ENCODE assay signal across 8 cellular contexts in the genomic region with DNA sequence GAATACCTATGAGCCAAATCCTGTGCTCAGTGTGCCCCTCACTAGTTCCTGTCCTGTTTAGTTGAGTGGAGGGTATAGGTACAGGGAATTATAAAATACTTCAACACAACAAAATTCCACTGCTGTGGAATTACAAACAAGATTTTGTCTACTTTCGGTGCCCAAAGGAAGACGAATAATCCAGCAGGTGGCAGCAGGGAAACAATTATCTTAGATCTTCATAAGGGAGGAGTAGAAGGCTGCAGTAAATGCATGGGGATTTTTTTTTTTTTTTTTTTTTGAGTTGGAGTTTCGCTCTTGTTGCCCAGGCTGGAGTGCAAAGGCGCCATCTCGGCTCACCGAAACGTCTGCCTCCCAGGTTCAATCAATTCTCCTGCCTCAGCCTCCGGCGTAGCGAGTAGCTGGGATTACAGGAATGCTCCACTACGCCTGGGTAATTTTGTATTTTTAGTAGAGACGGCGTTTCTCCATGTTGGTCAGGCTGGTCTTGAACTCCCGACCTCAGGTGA. TPM values are rescaled to one million over a fixed set of nuclear protein-coding genes. Genes with fewer than 3 reads are reported as not detected.
DNase-seq lines count a peak whose midpoint lies in the region; ATAC-seq and TF ChIP-seq lines count a peak whose summit lies in the region.

No MANE protein-coding gene starts in this region.

- H3K4me1 ChIP-seq in BE2C (no peaks in the 10 kb centered on the region), muscle layer of duodenum (ENCODE audit: control insufficient read depth in 1 of 2, insufficient read depth in 2 of 2, low read length in 2 of 2) (peaks cover 5 to 10% of the 10 kb centered on the region in 2 donors), thoracic aorta (ENCODE audit: control insufficient read depth in 1 of 2, low read depth in 2 of 2) (peaks cover 9 to 20% of the 10 kb centered on the region in 2 donors)

- H3K27me3 Mint-ChIP-seq in activated CD8-positive, alpha-beta memory T cell treated with anti-CD3 and anti-CD28 coated beads, Interleukin-2, amount 10 ng/mL, durations not matched to agents 7 days and 5 days = peaks cover 4% of the 10 kb centered on the region

- peaks cover 31% of the 10 kb centered on the region for H3K4me1 Mint-ChIP-seq in activated CD8-positive, alpha-beta memory T cell treated with anti-CD3 and anti-CD28 coated beads, Interleukin-2, amount 10 ng/mL, durations not matched to agents 7 days and 5 days

- H3K4me3 ChIP-seq in BE2C (ENCODE audit: low read depth, low read length) (peak overlapping the region; percentile 41), muscle layer of duodenum (ENCODE audit: low read depth in 1 of 2, low read length in 2 of 2) (no peak overlapping the region), thoracic aorta (peak overlapping the region; percentile 47)

- H3K27ac ChIP-seq in epithelial cell of prostate (peak overlapping the region; percentile 98), muscle layer of duodenum (ENCODE audit: low read length) (peak overlapping the region; percentile 18), thoracic aorta (peak overlapping the region; percentile 53 to 55)

- TF ChIP-seq CTCF in BE2C (IDR thresholded peaks at IDR 0.05; ENCODE audit: low read depth, low read length) (peak; percentile 71), thoracic aorta (IDR thresholded peaks at IDR 0.05) (peak; percentile 37)

- peak; percentile 72 for DNase-seq in BE2C
- DNase-seq in HS-5 (ENCODE audit: low read depth) = peak; percentile 82
- DNase-seq in NCI-H82 (lab: John Stamatoyannopoulos, UW) = peak; percentile 93
- DNase-seq in activated CD8-positive, alpha-beta memory T cell treated with anti-CD3 and anti-CD28 coated beads, Interleukin-2, amount 10 ng/mL, durations not matched to agents 7 days and 5 days = peak; percentile 73
- no peak for DNase-seq in epithelial cell of prostate (ENCODE audit: low read depth, low spot score)
- no peak for DNase-seq in thoracic aorta (ENCODE audit: low spot score)

- H3K27me3 ChIP-seq in BE2C = no peaks in the 10 kb centered on the region
- H3K27me3 ChIP-seq in muscle layer of duodenum (ENCODE audit: low read depth, low read length) = no peaks in the 10 kb centered on the region
- no peaks in the 10 kb centered on the region for H3K27me3 ChIP-seq in thoracic aorta (replicated peaks; ENCODE audit: insufficient read depth)

- peak overlapping the region; percentile 20 for H3K4me3 Mint-ChIP-seq in activated CD8-positive, alpha-beta memory T cell treated with anti-CD3 and anti-CD28 coated beads, Interleukin-2, amount 10 ng/mL, durations not matched to agents 7 days and 5 days

- peaks cover 13% of the 10 kb centered on the region for H3K36me3 Mint-ChIP-seq in activated CD8-positive, alpha-beta memory T cell treated with anti-CD3 and anti-CD28 coated beads, Interleukin-2, amount 10 ng/mL, durations not matched to agents 7 days and 5 days

- H3K36me3 ChIP-seq in BE2C (no peaks in the 10 kb centered on the region), muscle layer of duodenum (ENCODE audit: control insufficient read depth in 1 of 2, insufficient read depth in 2 of 2, low read length in 2 of 2) (peaks cover 0 to 12% of the 10 kb centered on the region in 2 donors), thoracic aorta (no peaks in the 10 kb centered on the region)

- H3K27ac Mint-ChIP-seq in activated CD8-positive, alpha-beta memory T cell treated with anti-CD3 and anti-CD28 coated beads, Interleukin-2, amount 10 ng/mL, durations not matched to agents 7 days and 5 days = peak overlapping the region; percentile 49

- H3K9me3 ChIP-seq in BE2C (no peaks in the 10 kb centered on the region), muscle layer of duodenum (ENCODE audit: control insufficient read depth in 1 of 2, low read length in 2 of 2) (no peaks in the 10 kb centered on the region), thoracic aorta (no peaks in the 10 kb centered on the region)

- CTCF ChIA-PET in activated CD8-positive, alpha-beta memory T cell treated with anti-CD3 and anti-CD28 coated beads, Interleukin-2, amount 10 ng/mL, durations not matched to agents 7 days and 5 days (lab: Charles Lee) = interaction anchor here (0.6 to 1.7 kb wide), 5 partner anchors 12 to 145 kb away, joined by 3 to 10 read pairs (median 5); no protein-coding TSS in a partner anchor

- ATAC-seq in activated CD8-positive, alpha-beta memory T cell treated with anti-CD3 and anti-CD28 coated beads, Interleukin-2, amount 10 ng/mL, durations not matched to agents 7 days and 5 days = no peak
- peak; percentile 11 for ATAC-seq in thoracic aorta (ENCODE audit: insufficient number of reproducible peaks, low FRiP score, low read depth)
- ATAC-seq in GM19467 (IDR thresholded peaks at IDR 0.05; ENCODE audit: unreplicated experiment) = no peak

- no peaks in the 10 kb centered on the region for H3K9me3 Mint-ChIP-seq in activated CD8-positive, alpha-beta memory T cell treated with anti-CD3 and anti-CD28 coated beads, Interleukin-2, amount 10 ng/mL, durations not matched to agents 7 days and 5 days (ENCODE audit: low read depth)

RNA-seq across cellular contexts. Expression of gene PIP5K1A, which starts 2.0 kb away (rescaled TPM):
- 70.7 TPM for polyA plus RNA-seq in BE2C (2012; ENCODE audit: insufficient read depth, insufficient read length, low read depth)
- total RNA-seq in activated CD8-positive, alpha-beta memory T cell treated with anti-CD3 and anti-CD28 coated beads, Interleukin-2, amount 10 ng/mL, durations not matched to agents 7 days and 5 days = 10 to 100 TPM; 55.2 to 70.3 TPM
- 10 to 100 TPM; 49.7 to 97.6 TPM for total RNA-seq in thoracic aorta

RNA-seq across cellular contexts. Expression of gene VPS72, which starts 6.3 kb away (rescaled TPM):
- 122 TPM for polyA plus RNA-seq in BE2C (2012; ENCODE audit: insufficient read depth, insufficient read length, low read depth)
- total RNA-seq in activated CD8-positive, alpha-beta memory T cell treated with anti-CD3 and anti-CD28 coated beads, Interleukin-2, amount 10 ng/mL, durations not matched to agents 7 days and 5 days = 10 to 100 TPM; 78.3 to 86.2 TPM
- total RNA-seq in thoracic aorta = 10 to 100 TPM; 32.5 to 39.7 TPM

RNA-seq across cellular contexts. Expression of gene TMOD4, which starts 20.6 kb away (rescaled TPM):
- polyA plus RNA-seq in BE2C (2012; ENCODE audit: insufficient read depth, insufficient read length, low read depth) = 3.1 TPM
- 1 to 10 TPM; 2.9 to 3.6 TPM for total RNA-seq in activated CD8-positive, alpha-beta memory T cell treated with anti-CD3 and anti-CD28 coated beads, Interleukin-2, amount 10 ng/mL, durations not matched to agents 7 days and 5 days
- total RNA-seq in thoracic aorta = not detected

RNA-seq across cellular contexts. Expression of gene SCNM1, which starts 30.4 kb away (rescaled TPM):
- polyA plus RNA-seq in BE2C (2012; ENCODE audit: insufficient read depth, insufficient read length, low read depth) = 160 TPM
- 10 to 100 TPM; 60.6 to 69.6 TPM for total RNA-seq in activated CD8-positive, alpha-beta memory T cell treated with anti-CD3 and anti-CD28 coated beads, Interleukin-2, amount 10 ng/mL, durations not matched to agents 7 days and 5 days
- 10 to 100 TPM; 19.1 to 27.7 TPM for total RNA-seq in thoracic aorta

RNA-seq across cellular contexts. Expression of gene LYSMD1, which starts 30.6 kb away (rescaled TPM):
- 56.2 TPM for polyA plus RNA-seq in BE2C (2012; ENCODE audit: insufficient read depth, insufficient read length, low read depth)
- total RNA-seq in activated CD8-positive, alpha-beta memory T cell treated with anti-CD3 and anti-CD28 coated beads, Interleukin-2, amount 10 ng/mL, durations not matched to agents 7 days and 5 days = 1 to 10 TPM; 4.4 to 4.9 TPM
- total RNA-seq in thoracic aorta = 1 to 10 TPM; 5.6 to 8.7 TPM

Comparison
In these comparisons a context has a peak if more than half of its experiments do, and no peak if none do; other contexts are left out.
1. DNase-seq: peak in BE2C (single experiment), HS-5 (single experiment), NCI-H82 (single experiment) and activated CD8-positive, alpha-beta memory T cell treated with anti-CD3 and anti-CD28 coated beads, Interleukin-2, amount 10 ng/mL, durations not matched to agents 7 days and 5 days (single experiment); none in epithelial cell of prostate (single experiment) and thoracic aorta (single experiment).
2. H3K4me3 ChIP-seq: peak in BE2C (single experiment) and thoracic aorta (single experiment); none in muscle layer of duodenum (0 of 2).
3. H3K27ac ChIP-seq: peak in every context shown above with its lines; median percentile 98 in epithelial cell of prostate; 54 in thoracic aorta; 18 in muscle layer of duodenum.